11 cellular contexts compared by ENCODE assay signal in genomic region chr17:40070644-40070894, GRCh38. TPM values are rescaled to one million over a fixed set of nuclear protein-coding genes. Genes with fewer than 3 reads are reported as not detected.
DNase-seq lines count a peak whose midpoint lies in the region; ATAC-seq, FAIRE-seq and TF ChIP-seq lines count a peak whose summit lies in the region.
"Had no signal": no experiment of that assay in that cellular context is flagged by ENCODE, and none has a peak within 500 bp of the region (broad histone marks: within the 10 kb centered on the region; RNA-seq: fewer than 3 reads in every experiment).

No MANE protein-coding gene starts in this region.

- no peaks in the 10 kb centered on the region for H4K20me1 ChIP-seq in HCT116 (ENCODE audit: insufficient read depth)
- H4K20me1 ChIP-seq in MM.1S (ENCODE audit: insufficient read depth, low read length): no peaks in the 10 kb centered on the region

- TF ChIP-seq CTCF in HCT116 (IDR thresholded peaks at IDR 0.05 in 2 of 3, conservative IDR thresholded peaks at IDR 0.05 in 1 of 3; ENCODE audit: borderline replicate concordance in 1 of 3, insufficient read depth in 1 of 3, low read depth in 2 of 3, low read length in 2 of 3) (no peak), kidney (IDR thresholded peaks at IDR 0.05; ENCODE audit: borderline replicate concordance, extremely low read depth, insufficient read depth) (no peak), MM.1S (IDR thresholded peaks at IDR 0.05; ENCODE audit: low read length) (no peak)

- H3F3A ChIP-seq in MM.1S (ENCODE audit: insufficient read depth, low read length): peaks cover 5% of the 10 kb centered on the region; the same call in 1 of the 2 replicates

- no peaks in the 10 kb centered on the region for H3K27me3 ChIP-seq in HCT116 (ENCODE audit: insufficient read depth, low read length)
- H3K27me3 ChIP-seq in small intestine (ENCODE audit: control insufficient read depth in 2 of 2, insufficient read depth in 2 of 2, low read length in 2 of 2): no peaks in the 10 kb centered on the region
- no peaks in the 10 kb centered on the region for H3K27me3 ChIP-seq in MM.1S (replicated peaks; ENCODE audit: insufficient read depth, low read length)

- no peak for TF ChIP-seq POLR2A in HCT116 (IDR thresholded peaks at IDR 0.05; ENCODE audit: borderline replicate concordance, extremely low read depth, insufficient read depth, insufficient read length)

- BruUV-seq in HCT116 (replicated peaks; lab: Mats Ljungman, UMichigan): no TSS peak

- intact Hi-C loops in HCT116 (cut with micrococcal nuclease) (no loop called here), kidney (cut with DNase I) (loop anchor here (5.0 kb wide), 1 partner anchor 42 kb away; no protein-coding TSS in a partner anchor)

- H3K4me1 ChIP-seq in HCT116 (ENCODE audit: control insufficient read depth in 1 of 2, insufficient read depth in 2 of 2, low read length in 2 of 2) (peaks cover 78 to 79% of the 10 kb centered on the region in 2 experiments), kidney (ENCODE audit: control insufficient read depth in 1 of 2, insufficient read depth in 1 of 2, low read depth in 1 of 2, low read length in 2 of 2) (peaks cover 79 to 84% of the 10 kb centered on the region in 2 donors), small intestine (ENCODE audit: control insufficient read depth in 2 of 2, insufficient read depth in 1 of 2, low read depth in 1 of 2, low read length in 1 of 2) (peaks cover 16 to 31% of the 10 kb centered on the region in 2 donors), MM.1S (ENCODE audit: low read length) (peaks cover 21% of the 10 kb centered on the region)

- H2AFZ ChIP-seq in HCT116 (ENCODE audit: low read depth, low read length, poor library complexity, severe bottlenecking): no peak overlapping the region
- no peak overlapping the region for H2AFZ ChIP-seq in MM.1S (ENCODE audit: low read length)

- RAD21 ChIA-PET in HCT116 (lab: Charles Lee; ENCODE audit: low non-redundant PET in 1 of 2, low total read pairs in 2 of 2, uncharacterized antibody in 2 of 2, unreplicated experiment in 2 of 2): no interaction called here

- POLR2A ChIA-PET in HCT116 (lab: Charles Lee): interaction anchor here (1.5 kb wide), 1 partner anchor 30 kb away, joined by 3 read pairs; the partner anchor contains the start of gene NR1D1

- H3K79me2 ChIP-seq in HCT116 (ENCODE audit: insufficient read depth, low read length): peaks cover 4% of the 10 kb centered on the region; the same call in 1 of the 2 replicates
- H3K79me2 ChIP-seq in MM.1S (ENCODE audit: low read length): no peaks in the 10 kb centered on the region

- FAIRE-seq in kidney (lab: Jason Lieb, UNC) (no peak), small intestine (lab: Jason Lieb, UNC) (no peak)

- no peak for TF ChIP-seq RAD21 in HCT116 (IDR thresholded peaks at IDR 0.05; ENCODE audit: low read depth)

- H3K36me3 ChIP-seq in HCT116 (ENCODE audit: control insufficient read depth in 1 of 2, insufficient read depth in 2 of 2, low read length in 2 of 2) (no peaks in the 10 kb centered on the region), SK-N-MC (ENCODE audit: insufficient read depth, low read length) (peaks cover 7% of the 10 kb centered on the region; the same call in 1 of the 2 replicates), kidney (ENCODE audit: control insufficient read depth in 1 of 2, insufficient read depth in 2 of 2, low read length in 2 of 2) (no peaks in the 10 kb centered on the region), small intestine (ENCODE audit: control insufficient read depth in 2 of 2, insufficient read depth in 2 of 2, low read length in 2 of 2) (no peaks in the 10 kb centered on the region), MM.1S (replicated peaks; ENCODE audit: insufficient read depth, low read length) (no peaks in the 10 kb centered on the region)

- no peaks in the 10 kb centered on the region for H3K9me3 ChIP-seq in HCT116 (ENCODE audit: control insufficient read depth in 1 of 2, insufficient read depth in 1 of 2, low read depth in 1 of 2, low read length in 2 of 2)
- H3K9me3 ChIP-seq in SK-N-MC (ENCODE audit: low read depth, low read length): no peaks in the 10 kb centered on the region
- no peaks in the 10 kb centered on the region for H3K9me3 ChIP-seq in kidney (ENCODE audit: control insufficient read depth in 1 of 2, low read length in 2 of 2)
- H3K9me3 ChIP-seq in small intestine (ENCODE audit: control insufficient read depth, low read depth): no peaks in the 10 kb centered on the region
- H3K9me3 ChIP-seq in MM.1S (replicated peaks; ENCODE audit: insufficient read depth, low read length): no peaks in the 10 kb centered on the region

- DNase-seq in HCT116 (ENCODE audit: low read depth, low spot score) (no peak), SK-N-MC (ENCODE audit: low read depth, low spot score) (no peak), kidney (no peak), small intestine (no peak), MM.1S (no peak), retina (no peak), ureter (ENCODE audit: low spot score) (no peak)
- DNase-seq: activated effector memory CD4-positive, alpha-beta T cell treated with anti-CD3 and anti-CD28 coated beads, Interleukin-2, amount 50 U/mL, for 16 hours; NCI-H1930 had no signal

- H3K4me3 ChIP-seq in HCT116 (replicated peaks in 1 of 2; ENCODE audit: low read depth in 1 of 2, low read length in 2 of 2) (peak overlapping the region in 1 of 2 experiments; percentile 30; a peak in 1 of 4 replicates), SK-N-MC (peak overlapping the region; percentile 75; the same call in 1 of the 2 replicates), kidney (ENCODE audit: low read length in 2 of 2) (peak overlapping the region in 1 of 2 donors; percentile 30), small intestine (ENCODE audit: low read depth in 1 of 2, low read length in 2 of 2) (peak overlapping the region in 1 of 2 donors; percentile 5), MM.1S (ENCODE audit: low read length) (no peak overlapping the region)

- H3K4me2 ChIP-seq in HCT116 (ENCODE audit: low read length): peak overlapping the region; percentile 78
- H3K4me2 ChIP-seq in MM.1S (ENCODE audit: low read depth, low read length): no peak overlapping the region

- no peaks in the 10 kb centered on the region for H3K9me2 ChIP-seq in HCT116 (ENCODE audit: insufficient read depth)
- H3K9me2 ChIP-seq in MM.1S (replicated peaks; ENCODE audit: insufficient read depth, low read length): no peaks in the 10 kb centered on the region

- no peak for ATAC-seq in HCT116
- ATAC-seq in HG03159 (IDR thresholded peaks at IDR 0.05; ENCODE audit: unreplicated experiment): no peak

- H3K27ac ChIP-seq in HCT116 (ENCODE audit: low read depth, low read length) (peak overlapping the region; percentile 79), SK-N-MC (peak overlapping the region; percentile 91), kidney (ENCODE audit: low read depth in 2 of 2, low read length in 2 of 2) (peak overlapping the region; percentile 92 to 97), small intestine (ENCODE audit: low read depth in 1 of 2, low read length in 1 of 2) (peak overlapping the region; percentile 90 to 97), MM.1S (ENCODE audit: low read length) (no peak overlapping the region)

- CTCF ChIA-PET in HCT116 (lab: Charles Lee): no interaction called here

- 24 to 30% methylated on average over 3 of the region's 3 CpGs; no CpG with 5 or more reads in 1 of the 3 donors for WGBS in small intestine, 3 donors

- H3K9ac ChIP-seq in HCT116 (ENCODE audit: low read length) (peak overlapping the region; percentile 46), SK-N-MC (ENCODE audit: insufficient read length) (no peak overlapping the region), kidney (ENCODE audit: low read length in 2 of 2) (peak overlapping the region; percentile 41 to 80), MM.1S (ENCODE audit: low read length) (no peak overlapping the region)

TF ChIP-seq in HCT116, 20 proteins besides CTCF, POLR2A, EP300 and RAD21 (continues in another document):
- TF ChIP-seq, protein P1, sequence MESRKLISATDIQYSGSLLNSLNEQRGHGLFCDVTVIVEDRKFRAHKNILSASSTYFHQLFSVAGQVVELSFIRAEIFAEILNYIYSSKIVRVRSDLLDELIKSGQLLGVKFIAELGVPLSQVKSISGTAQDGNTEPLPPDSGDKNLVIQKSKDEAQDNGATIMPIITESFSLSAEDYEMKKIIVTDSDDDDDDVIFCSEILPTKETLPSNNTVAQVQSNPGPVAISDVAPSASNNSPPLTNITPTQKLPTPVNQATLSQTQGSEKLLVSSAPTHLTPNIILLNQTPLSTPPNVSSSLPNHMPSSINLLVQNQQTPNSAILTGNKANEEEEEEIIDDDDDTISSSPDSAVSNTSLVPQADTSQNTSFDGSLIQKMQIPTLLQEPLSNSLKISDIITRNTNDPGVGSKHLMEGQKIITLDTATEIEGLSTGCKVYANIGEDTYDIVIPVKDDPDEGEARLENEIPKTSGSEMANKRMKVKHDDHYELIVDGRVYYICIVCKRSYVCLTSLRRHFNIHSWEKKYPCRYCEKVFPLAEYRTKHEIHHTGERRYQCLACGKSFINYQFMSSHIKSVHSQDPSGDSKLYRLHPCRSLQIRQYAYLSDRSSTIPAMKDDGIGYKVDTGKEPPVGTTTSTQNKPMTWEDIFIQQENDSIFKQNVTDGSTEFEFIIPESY (IDR thresholded peaks at IDR 0.05; ENCODE audit: extremely low read depth, insufficient replicate concordance, low read length): no peak
- no peak for TF ChIP-seq CBX3 (IDR thresholded peaks at IDR 0.05; ENCODE audit: low read depth)

RNA-seq across cellular contexts. Expression of gene THRA, which starts 7.8 kb away (rescaled TPM):
- total RNA-seq in HCT116 (2021; ENCODE audit: unreplicated experiment): 23.3 TPM
- polyA plus RNA-seq in HCT116 (2012): 20.3 and 21.1 TPM in 2 replicates
- total RNA-seq in kidney: 63.9 TPM
- polyA plus RNA-seq in kidney (ENCODE audit: insufficient read depth, low read depth, low replicate concordance): 40.8 TPM
- polyA plus RNA-seq in small intestine: 10 to 100 TPM; 22.4 to 50.7 (median 36.0) TPM
- 54.7 TPM for total RNA-seq in ureter

RNA-seq across cellular contexts. Expression of gene MED24, which starts 16.4 kb away (rescaled TPM):
- total RNA-seq in HCT116 (2021; ENCODE audit: unreplicated experiment): 92.1 TPM
- polyA plus RNA-seq in HCT116 (2012): 68.9 and 90.5 TPM in 2 replicates
- total RNA-seq in kidney: 66.3 TPM
- 53.7 TPM for polyA plus RNA-seq in kidney (ENCODE audit: insufficient read depth, low read depth, low replicate concordance)
- polyA plus RNA-seq in small intestine: 10 to 100 TPM; 43.0 to 64.6 (median 49.6) TPM
- total RNA-seq in ureter: 87.9 TPM

RNA-seq across cellular contexts. Expression of gene NR1D1, which starts 29.8 kb away (rescaled TPM):
- 63.7 TPM for total RNA-seq in HCT116 (2021; ENCODE audit: unreplicated experiment)
- polyA plus RNA-seq in HCT116 (2012): 104 and 122 TPM in 2 replicates
- total RNA-seq in kidney: 30.8 TPM
- 7.1 TPM for polyA plus RNA-seq in kidney (ENCODE audit: insufficient read depth, low read depth, low replicate concordance)
- 10 to 100 TPM in 2 of 3 donors, 1 to 10 TPM in 1; 8.5 to 25.1 (median 15.7) TPM for polyA plus RNA-seq in small intestine
- 26.0 TPM for total RNA-seq in ureter

RNA-seq across cellular contexts. Expression of gene MSL1, which starts 51.2 kb away (rescaled TPM):
- total RNA-seq in HCT116 (2021; ENCODE audit: unreplicated experiment) (67.2 TPM), kidney (75.4 TPM), ureter (91.3 TPM)
- polyA plus RNA-seq in HCT116 (2012): 26.8 and 36.5 TPM in 2 replicates
- polyA plus RNA-seq in kidney (ENCODE audit: insufficient read depth, low read depth, low replicate concordance) (34.9 TPM), small intestine (10 to 100 TPM; 53.1 to 81.6 (median 57.0) TPM)

RNA-seq across cellular contexts. Expression of gene CSF3, which starts 55.3 kb away (rescaled TPM):
- total RNA-seq in HCT116 (2021; ENCODE audit: unreplicated experiment) (not detected), kidney (not detected), ureter (1.0 TPM)
- polyA plus RNA-seq in HCT116 (2012): not detected in 2 replicates
- polyA plus RNA-seq in kidney (ENCODE audit: insufficient read depth, low read depth, low replicate concordance) (not detected), small intestine (1 to 10 TPM in 2 of 3 donors, not detected in 1; 2.0 to 2.8 TPM)
- total RNA-seq: mononuclear cell had no signal

Comparison
In these comparisons a context has a peak if more than half of its experiments do, and no peak if none do; other contexts are left out.
1. H3K9ac ChIP-seq: peak in HCT116 (single experiment) and kidney (2 of 2); none in SK-N-MC (single experiment) and MM.1S (single experiment).